Comparison of ENCODE assay signal across 36 cellular contexts in the genomic region with DNA sequence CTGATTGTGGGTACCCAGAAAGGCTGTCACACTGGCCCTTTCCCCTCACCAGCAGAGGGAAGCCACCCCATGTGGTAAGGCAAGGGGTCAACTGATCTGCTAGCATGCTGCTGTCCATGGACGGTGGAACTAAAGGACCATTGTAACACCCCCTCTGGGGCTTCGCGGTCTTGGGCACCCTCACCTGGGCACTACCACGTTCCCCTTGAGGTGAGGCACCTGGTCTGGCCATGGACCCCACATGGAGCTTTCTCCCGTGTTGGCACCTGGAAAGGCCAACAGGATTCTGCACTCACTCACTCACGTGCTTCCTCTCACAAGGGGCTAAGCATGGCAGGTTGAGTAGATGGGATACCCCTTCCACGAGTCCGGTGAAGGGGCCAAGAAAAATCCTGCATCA.
"Had no signal": no experiment of that assay in that cellular context is flagged by ENCODE, and none has a peak within 500 bp of the region (broad histone marks: within the 10 kb centered on the region; RNA-seq: fewer than 3 reads in every experiment).

No MANE protein-coding gene starts in this region.

- H3K4me3 ChIP-seq: ascending aorta, cardiac muscle cell had no signal

- H3K36me3 Mint-ChIP-seq: activated naive CD4-positive, alpha-beta T cell treated with anti-CD3 and anti-CD28 coated beads, Interleukin-2, amount 50 U/mL, for 24 hours; activated naive CD8-positive, alpha-beta T cell; activated naive CD8-positive, alpha-beta T cell treated with anti-CD3 and anti-CD28 coated beads, Interleukin-2, amount 10 ng/mL, durations not matched to agents 7 days and 5 days; brain had no signal

- H3K9me3 ChIP-seq: ascending aorta had no signal

- ATAC-seq: activated CD8-positive, alpha-beta memory T cell treated with anti-CD3 and anti-CD28 coated beads, Interleukin-2, amount 10 ng/mL, durations not matched to agents 7 days and 5 days; activated CD8-positive, alpha-beta T cell treated with anti-CD3 and anti-CD28 coated beads, Interleukin-2, amount 10 ng/mL, durations not matched to agents 7 days and 5 days; activated naive CD8-positive, alpha-beta T cell treated with anti-CD3 and anti-CD28 coated beads, Interleukin-2, amount 50 U/mL, for 24 hours had no signal

- H3K9me3 Mint-ChIP-seq: activated B cell treated with CpG ODN at 0.5 μM for 24 hours; activated naive CD4-positive, alpha-beta T cell treated with anti-CD3 and anti-CD28 coated beads, Interleukin-2, amount 10 ng/mL, durations not matched to agents 7 days and 5 days; activated naive CD4-positive, alpha-beta T cell treated with anti-CD3 and anti-CD28 coated beads, Interleukin-2, amount 50 U/mL, for 24 hours; activated naive CD8-positive, alpha-beta T cell treated with anti-CD3 and anti-CD28 coated beads, Interleukin-2, amount 10 ng/mL, durations not matched to agents 7 days and 5 days; activated T-cell treated with anti-CD3 and anti-CD28 coated beads, Interleukin-2, amount 50 U/mL, for 24 hours; central memory CD8-positive, alpha-beta T cell had no signal

- H3K27me3 ChIP-seq: ascending aorta, cardiac muscle cell had no signal

- H3K27ac Mint-ChIP-seq: activated B cell treated with CpG ODN at 0.5 μM for 24 hours; activated CD4-positive, alpha-beta memory T cell treated with anti-CD3 and anti-CD28 coated beads, Interleukin-2, amount 10 ng/mL, durations not matched to agents 7 days and 5 days; activated CD4-positive, alpha-beta T cell treated with anti-CD3 and anti-CD28 coated beads, Interleukin-2, amount 10 ng/mL, durations not matched to agents 24 days and 14 days; activated CD8-positive, alpha-beta memory T cell treated with anti-CD3 and anti-CD28 coated beads, Interleukin-2, amount 10 ng/mL, durations not matched to agents 7 days and 5 days; activated CD8-positive, alpha-beta T cell treated with anti-CD3 and anti-CD28 coated beads, Interleukin-2, amount 10 ng/mL, durations not matched to agents 7 days and 5 days; activated naive CD4-positive, alpha-beta T cell treated with anti-CD3 and anti-CD28 coated beads, Interleukin-2, amount 10 ng/mL, durations not matched to agents 7 days and 5 days; activated naive CD4-positive, alpha-beta T cell treated with anti-CD3 and anti-CD28 coated beads, Interleukin-2, amount 50 U/mL, for 24 hours; activated naive CD8-positive, alpha-beta T cell; activated naive CD8-positive, alpha-beta T cell treated with anti-CD3 and anti-CD28 coated beads, Interleukin-2, amount 10 ng/mL, durations not matched to agents 7 days and 5 days; activated naive CD8-positive, alpha-beta T cell treated with anti-CD3 and anti-CD28 coated beads, Interleukin-2, amount 50 U/mL, for 24 hours; activated T-cell treated with anti-CD3 and anti-CD28 coated beads, Interleukin-2, amount 50 U/mL, for 24 hours; activated T-helper 2 cell treated with anti-CD3 and anti-CD28 coated beads, Interferon-gamma antibody, Interleukin-2, Interleukin-4, amounts not matched to agents 10 μg/mL and 5 μg/mL and 100 μg/mL, durations not matched to agents 14 hours and 24 hours and 36 hours; brain; T-helper 1 cell treated with Interleukin-12 subunit alpha and Interleukin-12 subunit beta and Interleukin-4 antibody, amounts not matched to agents 30 μg/mL and 1 μg/mL, for 36 hours; T-helper 2 cell treated with Interferon-gamma antibody and Interleukin-4, amounts not matched to agents 5 μg/mL and 100 μg/mL, for 36 hours had no signal

- H3K27me3 Mint-ChIP-seq: activated B cell treated with CpG ODN at 0.5 μM for 24 hours; activated CD4-positive, alpha-beta memory T cell treated with anti-CD3 and anti-CD28 coated beads, Interleukin-2, amount 10 ng/mL, durations not matched to agents 7 days and 5 days; activated CD4-positive, alpha-beta T cell treated with anti-CD3 and anti-CD28 coated beads, Interleukin-2, amount 10 ng/mL, durations not matched to agents 24 days and 14 days; activated CD8-positive, alpha-beta memory T cell treated with anti-CD3 and anti-CD28 coated beads, Interleukin-2, amount 10 ng/mL, durations not matched to agents 7 days and 5 days; activated naive CD4-positive, alpha-beta T cell treated with anti-CD3 and anti-CD28 coated beads, Interleukin-2, amount 50 U/mL, for 24 hours; activated naive CD8-positive, alpha-beta T cell; activated naive CD8-positive, alpha-beta T cell treated with anti-CD3 and anti-CD28 coated beads, Interleukin-2, amount 10 ng/mL, durations not matched to agents 7 days and 5 days; activated naive CD8-positive, alpha-beta T cell treated with anti-CD3 and anti-CD28 coated beads, Interleukin-2, amount 50 U/mL, for 24 hours; activated T-cell treated with anti-CD3 and anti-CD28 coated beads, Interleukin-2, amount 50 U/mL, for 24 hours; brain; central memory CD8-positive, alpha-beta T cell had no signal

- H3K4me1 ChIP-seq: ascending aorta had no signal

- H3K27ac ChIP-seq: ascending aorta, cardiac muscle cell, VCaP had no signal

- H3K36me3 ChIP-seq: ascending aorta, cardiac muscle cell had no signal

- DNase-seq: activated B cell treated with CpG ODN at 0.5 μM for 24 hours; activated CD4-positive, alpha-beta memory T cell treated with anti-CD3 and anti-CD28 coated beads, Interleukin-2, amount 10 ng/mL, durations not matched to agents 7 days and 5 days; activated CD4-positive, alpha-beta T cell treated with anti-CD3 and anti-CD28 coated beads for 4 hours; activated CD4-positive, alpha-beta T cell treated with anti-CD3 and anti-CD28 coated beads, Interleukin-2, amount 10 ng/mL, durations not matched to agents 24 days and 14 days; activated CD4-positive, alpha-beta T cell treated with anti-CD3 and anti-CD28 coated beads, Interleukin-2, amount 50 U/mL, for 1 hour; activated CD4-positive, alpha-beta T cell treated with anti-CD3 and anti-CD28 coated beads, Interleukin-2, amount 50 U/mL, for 4 hours; activated CD4-positive, CD25-positive, alpha-beta regulatory T cell treated with anti-CD3 and anti-CD28 coated beads, Interleukin-2, amount 50 U/mL, for 72 hours; activated CD8-positive, alpha-beta memory T cell treated with anti-CD3 and anti-CD28 coated beads for 24 hours; activated CD8-positive, alpha-beta memory T cell treated with anti-CD3 and anti-CD28 coated beads, Interleukin-2, amount 10 ng/mL, durations not matched to agents 7 days and 5 days; activated CD8-positive, alpha-beta memory T cell treated with anti-CD3 and anti-CD28 coated beads, Interleukin-2, amount 50 U/mL, for 48 hours; activated CD8-positive, alpha-beta T cell treated with anti-CD3 and anti-CD28 coated beads, Interleukin-2, amount 10 ng/mL, durations not matched to agents 7 days and 5 days; activated effector memory CD4-positive, alpha-beta T cell treated with Interleukin-2 at 50 U/mL for 16 hours; activated gamma-delta T cell; activated naive CD4-positive, alpha-beta T cell treated with anti-CD3 and anti-CD28 coated beads, Interleukin-2, amount 10 ng/mL, durations not matched to agents 7 days and 5 days; activated naive CD4-positive, alpha-beta T cell treated with Interleukin-2 at 50 U/mL for 16 hours; activated naive CD8-positive, alpha-beta T cell treated with anti-CD3 and anti-CD28 coated beads, Interleukin-2, amount 10 ng/mL, durations not matched to agents 7 days and 5 days; activated naive CD8-positive, alpha-beta T cell treated with anti-CD3 and anti-CD28 coated beads, Interleukin-2, amount 50 U/mL, for 24 hours; activated T-cell treated with anti-CD3 and anti-CD28 coated beads, Interleukin-2, amount 50 U/mL, for 24 hours; activated T-cell treated with anti-CD3 and anti-CD28 coated beads, Interleukin-2, amount 50 U/mL, for 48 hours; amygdala; anterior cingulate cortex; caudate nucleus; cerebellar nuclear complex; T-helper 1 cell; T-helper 2 cell; T-helper 9 cell had no signal

- H3K4me1 Mint-ChIP-seq: activated B cell treated with CpG ODN at 0.5 μM for 24 hours; activated CD4-positive, alpha-beta memory T cell treated with anti-CD3 and anti-CD28 coated beads, Interleukin-2, amount 10 ng/mL, durations not matched to agents 7 days and 5 days; activated CD4-positive, alpha-beta T cell treated with anti-CD3 and anti-CD28 coated beads, Interleukin-2, amount 10 ng/mL, durations not matched to agents 24 days and 14 days; activated CD8-positive, alpha-beta memory T cell treated with anti-CD3 and anti-CD28 coated beads, Interleukin-2, amount 10 ng/mL, durations not matched to agents 7 days and 5 days; activated naive CD4-positive, alpha-beta T cell treated with anti-CD3 and anti-CD28 coated beads, Interleukin-2, amount 10 ng/mL, durations not matched to agents 7 days and 5 days; activated naive CD4-positive, alpha-beta T cell treated with anti-CD3 and anti-CD28 coated beads, Interleukin-2, amount 50 U/mL, for 24 hours; activated naive CD8-positive, alpha-beta T cell treated with anti-CD3 and anti-CD28 coated beads, Interleukin-2, amount 10 ng/mL, durations not matched to agents 7 days and 5 days; activated naive CD8-positive, alpha-beta T cell treated with anti-CD3 and anti-CD28 coated beads, Interleukin-2, amount 50 U/mL, for 24 hours; brain; central memory CD8-positive, alpha-beta T cell had no signal

- H3K4me3 Mint-ChIP-seq: activated B cell treated with CpG ODN at 0.5 μM for 24 hours; activated CD4-positive, alpha-beta memory T cell treated with anti-CD3 and anti-CD28 coated beads, Interleukin-2, amount 10 ng/mL, durations not matched to agents 7 days and 5 days; activated CD4-positive, alpha-beta T cell treated with anti-CD3 and anti-CD28 coated beads, Interleukin-2, amount 10 ng/mL, durations not matched to agents 24 days and 14 days; activated CD8-positive, alpha-beta memory T cell treated with anti-CD3 and anti-CD28 coated beads, Interleukin-2, amount 10 ng/mL, durations not matched to agents 7 days and 5 days; activated CD8-positive, alpha-beta T cell treated with anti-CD3 and anti-CD28 coated beads, Interleukin-2, amount 10 ng/mL, durations not matched to agents 7 days and 5 days; activated naive CD4-positive, alpha-beta T cell treated with anti-CD3 and anti-CD28 coated beads, Interleukin-2, amount 10 ng/mL, durations not matched to agents 7 days and 5 days; activated naive CD4-positive, alpha-beta T cell treated with anti-CD3 and anti-CD28 coated beads, Interleukin-2, amount 50 U/mL, for 24 hours; activated naive CD8-positive, alpha-beta T cell; activated naive CD8-positive, alpha-beta T cell treated with anti-CD3 and anti-CD28 coated beads, Interleukin-2, amount 10 ng/mL, durations not matched to agents 7 days and 5 days; activated naive CD8-positive, alpha-beta T cell treated with anti-CD3 and anti-CD28 coated beads, Interleukin-2, amount 50 U/mL, for 24 hours; activated T-cell treated with anti-CD3 and anti-CD28 coated beads, Interleukin-2, amount 50 U/mL, for 24 hours; brain; central memory CD8-positive, alpha-beta T cell; T-helper 1 cell treated with Interleukin-12 subunit alpha and Interleukin-12 subunit beta and Interleukin-4 antibody, amounts not matched to agents 30 μg/mL and 1 μg/mL, for 36 hours; T-helper 2 cell treated with Interferon-gamma antibody and Interleukin-4, amounts not matched to agents 5 μg/mL and 100 μg/mL, for 36 hours had no signal
